Comparison of ENCODE assay signal across 13 cellular contexts in the genomic region with DNA sequence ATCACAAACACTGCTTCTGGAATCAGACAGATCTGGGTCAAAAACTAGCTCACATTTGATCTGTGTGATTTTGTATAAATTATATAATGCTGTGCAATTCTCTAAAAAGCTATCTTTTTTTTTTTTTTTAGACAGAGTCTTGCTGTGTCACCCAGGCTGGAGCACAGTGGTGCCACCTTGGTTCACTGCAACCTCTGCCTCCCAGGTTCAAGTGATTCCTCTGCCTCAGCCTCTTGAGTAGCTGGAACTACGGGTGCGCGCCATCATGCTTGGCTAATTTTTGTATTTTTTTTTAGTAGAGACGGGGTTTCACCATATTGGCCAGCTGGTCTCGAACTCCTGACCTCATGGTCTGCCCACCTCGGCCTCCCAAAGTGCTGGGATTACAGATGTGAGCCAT. TPM values are rescaled to one million over a fixed set of nuclear protein-coding genes. Genes with fewer than 3 reads are reported as not detected.
"Had no signal": no experiment of that assay in that cellular context is flagged by ENCODE, and none has a peak within 500 bp of the region (broad histone marks: within the 10 kb centered on the region; RNA-seq: fewer than 3 reads in every experiment).

No MANE protein-coding gene starts in this region.

RNA-seq across cellular contexts. Expression of a gene that starts 4.5 kb away (rescaled TPM):
- total RNA-seq: epithelial cell of proximal tubule, fibroblast of villous mesenchyme, mammary epithelial cell, pulmonary artery endothelial cell, temporal lobe had no signal
- polyA plus RNA-seq: mammary epithelial cell, neural cell had no signal

RNA-seq across cellular contexts. Expression of a gene that starts 19.1 kb away (rescaled TPM):
- total RNA-seq: cerebellum, epithelial cell of proximal tubule, fibroblast of villous mesenchyme, heart left ventricle, left ventricle myocardium superior, mammary epithelial cell, mesothelial cell of epicardium, pulmonary artery endothelial cell, right lobe of liver, SK-MEL-5, temporal lobe, transverse colon had no signal
- polyA plus RNA-seq: heart left ventricle, mammary epithelial cell, neural cell had no signal
